In the genomic region with DNA sequence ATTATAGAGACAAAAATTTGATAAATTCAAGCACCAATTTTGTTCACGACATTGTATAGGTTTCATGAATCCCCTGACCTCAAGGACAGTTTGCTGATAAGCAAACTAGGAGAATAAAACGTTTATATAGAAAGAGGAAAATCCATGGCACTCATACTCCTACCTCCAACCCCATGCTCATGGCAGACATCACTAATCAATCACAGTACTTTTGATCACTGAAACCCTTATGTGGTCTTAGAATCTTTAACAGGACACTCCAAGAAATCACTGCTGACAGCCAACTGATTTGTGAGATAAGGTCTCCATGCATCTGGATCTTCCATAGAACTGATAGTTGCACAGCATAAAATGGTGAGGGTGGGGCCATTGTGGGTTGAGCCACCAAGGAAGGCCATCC, we compare ENCODE assay signal across 20 cellular contexts. TPM values are rescaled to one million over a fixed set of nuclear protein-coding genes. Genes with fewer than 3 reads are reported as not detected.
DNase-seq lines count a peak whose midpoint lies in the region; ATAC-seq, FAIRE-seq and TF ChIP-seq lines count a peak whose summit lies in the region.
"Had no signal": no experiment of that assay in that cellular context is flagged by ENCODE, and none has a peak within 500 bp of the region (broad histone marks: within the 10 kb centered on the region; RNA-seq: fewer than 3 reads in every experiment).

No MANE protein-coding gene starts in this region.

- no peaks in the 10 kb centered on the region for H3K27me3 Mint-ChIP-seq in activated T-helper 1 cell treated with anti-CD3 and anti-CD28 coated beads, Interleukin-12 subunit alpha, Interleukin-12 subunit beta, Interleukin-2, Interleukin-4 antibody, amounts not matched to agents 30 ng/mL and 10 ng/mL and 1 ng/mL, durations not matched to agents 14 hours and 24 hours and 36 hours (ENCODE audit: insufficient read depth)

- no peak overlapping the region for H3K23ac ChIP-seq in mesenchymal stem cell (ENCODE audit: low read length in 2 of 2)

- H4K8ac ChIP-seq in mesenchymal stem cell (ENCODE audit: low read length), result no peak overlapping the region

- POLR2A ChIA-PET in HEK293 (lab: Yijun Ruan, JAX), result no interaction called here

- H3K27me3 ChIP-seq in BLaER1, result peaks cover 13% of the 10 kb centered on the region; the same call in 1 of the 2 replicates
- H3K27me3 ChIP-seq in mesenchymal stem cell (ENCODE audit: control insufficient read depth in 1 of 2, insufficient read depth in 1 of 2, low read length in 2 of 2), result peaks cover 7 to 50% of the 10 kb centered on the region in 2 experiments
- H3K27me3 ChIP-seq: pancreas, right lobe of liver, SJCRH30 had no signal

- peak overlapping the region; percentile 45 to 85 for H2BK12ac ChIP-seq in mesenchymal stem cell (ENCODE audit: low read length in 2 of 2)

- no peak for TF ChIP-seq POLR2A in GM12891 (IDR thresholded peaks at IDR 0.05; ENCODE audit: low read depth, low read length)

- intact Hi-C loops in activated T-helper 1 cell treated with anti-CD3 and anti-CD28 coated beads, Interleukin-12 subunit alpha, Interleukin-12 subunit beta, Interleukin-2, Interleukin-4 antibody, amounts not matched to agents 30 ng/mL and 10 ng/mL and 1 ng/mL, durations not matched to agents 14 hours and 24 hours and 36 hours (cut with micrococcal nuclease), result loop anchor here (1.0 to 10.0 kb wide), 7 partner anchors 15 to 291 kb away; no protein-coding TSS in a partner anchor

- WGBS in mesenchymal stem cell, result 86% methylated on average over 2 of the region's 2 CpGs

- H3K9me3 ChIP-seq in BLaER1 (no peaks in the 10 kb centered on the region), HEK293 (ENCODE audit: control insufficient read depth, insufficient read depth, low read depth, low read length) (no peaks in the 10 kb centered on the region), mesenchymal stem cell (ENCODE audit: control insufficient read depth, low read length) (no peaks in the 10 kb centered on the region)
- H3K9me3 ChIP-seq: left ventricle myocardium inferior, pancreas, right lobe of liver, SJCRH30 had no signal

- peak overlapping the region; percentile 88 for H3K27ac Mint-ChIP-seq in activated T-helper 1 cell treated with anti-CD3 and anti-CD28 coated beads, Interleukin-12 subunit alpha, Interleukin-12 subunit beta, Interleukin-2, Interleukin-4 antibody, amounts not matched to agents 30 ng/mL and 10 ng/mL and 1 ng/mL, durations not matched to agents 14 hours and 24 hours and 36 hours
- H3K27ac Mint-ChIP-seq: endodermal cell had no signal

- no peak overlapping the region for H4K91ac ChIP-seq in mesenchymal stem cell (ENCODE audit: low read length)

- peak overlapping the region in 1 of 2 experiments; percentile 59 for H3K4ac ChIP-seq in mesenchymal stem cell (ENCODE audit: low read depth in 1 of 2, low read length in 2 of 2)

- no peak overlapping the region for H2BK15ac ChIP-seq in mesenchymal stem cell (ENCODE audit: low read depth, poor library complexity, severe bottlenecking)

- ATAC-seq in GM19328 (IDR thresholded peaks at IDR 0.05; ENCODE audit: unreplicated experiment), result no peak
- ATAC-seq in GM18861 (IDR thresholded peaks at IDR 0.05; ENCODE audit: unreplicated experiment), result no peak
- ATAC-seq in HG03139 (IDR thresholded peaks at IDR 0.05; ENCODE audit: unreplicated experiment), result no peak

- no peak overlapping the region for H3K18ac ChIP-seq in mesenchymal stem cell (ENCODE audit: low read depth in 1 of 2, low read length in 2 of 2)

- FAIRE-seq in GM12891 (lab: Jason Lieb, UNC), result no peak
- FAIRE-seq: pancreas had no signal

- H3K36me3 ChIP-seq in BLaER1 (no peaks in the 10 kb centered on the region), HEK293 (ENCODE audit: control insufficient read depth in 2 of 2, insufficient read depth in 1 of 2, low read length in 2 of 2) (no peaks in the 10 kb centered on the region), mesenchymal stem cell (ENCODE audit: control insufficient read depth in 1 of 2, insufficient read depth in 2 of 2, low read depth in 1 of 2, low read length in 2 of 2) (no peaks in the 10 kb centered on the region)
- H3K36me3 ChIP-seq: left ventricle myocardium inferior, pancreas, right lobe of liver, SJCRH30 had no signal

- H3K9ac ChIP-seq in BLaER1 (no peak overlapping the region), mesenchymal stem cell (ENCODE audit: low read length) (no peak overlapping the region)

- H3K4me3 Mint-ChIP-seq in activated T-helper 1 cell treated with anti-CD3 and anti-CD28 coated beads, Interleukin-12 subunit alpha, Interleukin-12 subunit beta, Interleukin-2, Interleukin-4 antibody, amounts not matched to agents 30 ng/mL and 10 ng/mL and 1 ng/mL, durations not matched to agents 14 hours and 24 hours and 36 hours, result no peak overlapping the region
- H3K4me3 Mint-ChIP-seq: endodermal cell had no signal

- no peak for DNase-seq in activated T-helper 1 cell treated with anti-CD3 and anti-CD28 coated beads, Interleukin-12 subunit alpha, Interleukin-12 subunit beta, Interleukin-2, Interleukin-4 antibody, amounts not matched to agents 30 ng/mL and 10 ng/mL and 1 ng/mL, durations not matched to agents 14 hours and 24 hours and 36 hours (ENCODE audit: low spot score)
- DNase-seq in mesenchymal stem cell, result no peak
- DNase-seq in GM12891 (ENCODE audit: insufficient read length, low spot score), result no peak
- DNase-seq: activated CD4-positive, CD25-positive, alpha-beta regulatory T cell treated with anti-CD3 and anti-CD28 coated beads, Interleukin-2, amount 50 U/mL, for 72 hours; endodermal cell; glutamatergic neuron; NCI-H146; pancreas; PC-9; right lobe of liver; SJCRH30 had no signal

- H3K4me2 ChIP-seq in BLaER1 (peak overlapping the region; percentile 92), mesenchymal stem cell (ENCODE audit: low read length, poor library complexity, severe bottlenecking) (no peak overlapping the region)
- H3K4me2 ChIP-seq: PC-9 had no signal

- peaks cover 8% of the 10 kb centered on the region for H3K36me3 Mint-ChIP-seq in activated T-helper 1 cell treated with anti-CD3 and anti-CD28 coated beads, Interleukin-12 subunit alpha, Interleukin-12 subunit beta, Interleukin-2, Interleukin-4 antibody, amounts not matched to agents 30 ng/mL and 10 ng/mL and 1 ng/mL, durations not matched to agents 14 hours and 24 hours and 36 hours (ENCODE audit: low read depth)

- no peak overlapping the region for H3K14ac ChIP-seq in mesenchymal stem cell (ENCODE audit: low read length in 2 of 2)

- H2BK5ac ChIP-seq in mesenchymal stem cell (ENCODE audit: low read depth, low read length, poor library complexity, severe bottlenecking), result no peak overlapping the region

- no peaks in the 10 kb centered on the region for H3K9me3 Mint-ChIP-seq in activated T-helper 1 cell treated with anti-CD3 and anti-CD28 coated beads, Interleukin-12 subunit alpha, Interleukin-12 subunit beta, Interleukin-2, Interleukin-4 antibody, amounts not matched to agents 30 ng/mL and 10 ng/mL and 1 ng/mL, durations not matched to agents 14 hours and 24 hours and 36 hours
- H3K9me3 Mint-ChIP-seq: endodermal cell had no signal

- H2BK120ac ChIP-seq in mesenchymal stem cell (ENCODE audit: low read depth, low read length), result no peak overlapping the region

- H3K4me1 ChIP-seq in BLaER1 (peaks cover 93% of the 10 kb centered on the region), HEK293 (ENCODE audit: control insufficient read depth, insufficient read depth, low read length) (no peaks in the 10 kb centered on the region; the same call in 1 of the 2 replicates), mesenchymal stem cell (ENCODE audit: control insufficient read depth, insufficient read depth, low read depth, low read length) (peaks cover 28% of the 10 kb centered on the region)

- CTCF ChIA-PET in HEK293 (lab: Yijun Ruan, JAX), result interaction anchor here (0.7 to 4.7 kb wide), 12 partner anchors 7 to 124 kb away, joined by 3 to 84 read pairs (median 20); partner anchors contain the start of genes GRIN2C, NAT9 and RAB37

- peaks cover 2% of the 10 kb centered on the region for H4K20me1 ChIP-seq in BLaER1

- H2AFZ ChIP-seq in mesenchymal stem cell (ENCODE audit: low read depth, low read length), result no peak overlapping the region
- H2AFZ ChIP-seq: PC-9 had no signal

- TF ChIP-seq CTCF in HEK293 (tag by site-specific recombination; IDR thresholded peaks at IDR 0.05), result no peak

- no peak overlapping the region for H2AK5ac ChIP-seq in mesenchymal stem cell (ENCODE audit: low read length, severe bottlenecking)

- peaks cover 78% of the 10 kb centered on the region for H3K4me1 Mint-ChIP-seq in activated T-helper 1 cell treated with anti-CD3 and anti-CD28 coated beads, Interleukin-12 subunit alpha, Interleukin-12 subunit beta, Interleukin-2, Interleukin-4 antibody, amounts not matched to agents 30 ng/mL and 10 ng/mL and 1 ng/mL, durations not matched to agents 14 hours and 24 hours and 36 hours (ENCODE audit: low read depth)

- peaks cover 2% of the 10 kb centered on the region for H3K79me1 ChIP-seq in mesenchymal stem cell (replicated peaks; ENCODE audit: low read length, poor library complexity, severe bottlenecking)

- H3K27ac ChIP-seq in BLaER1, result no peak overlapping the region
- H3K27ac ChIP-seq in HEK293 (ENCODE audit: extremely low read depth, low read depth, low read length), result no peak overlapping the region
- H3K27ac ChIP-seq in mesenchymal stem cell (ENCODE audit: low read length, poor library complexity, severe bottlenecking), result no peak overlapping the region
- H3K27ac ChIP-seq: PC-9, right lobe of liver, SJCRH30 had no signal

- no peak overlapping the region for H3K4me3 ChIP-seq in BLaER1
- no peak overlapping the region for H3K4me3 ChIP-seq in HEK293 (ENCODE audit: low read depth, low read length)
- no peak overlapping the region for H3K4me3 ChIP-seq in mesenchymal stem cell (ENCODE audit: insufficient read depth in 1 of 2, low read depth in 1 of 2, low read length in 2 of 2)
- H3K4me3 ChIP-seq: left ventricle myocardium inferior, pancreas, PC-9, right lobe of liver, SJCRH30 had no signal

RNA-seq across cellular contexts. Expression of gene NHERF1, which starts 4.7 kb away (rescaled TPM):
- 142 and 153 TPM in 2 replicates for total RNA-seq in activated T-helper 1 cell treated with anti-CD3 and anti-CD28 coated beads, Interleukin-12 subunit alpha, Interleukin-12 subunit beta, Interleukin-2, Interleukin-4 antibody, amounts not matched to agents 30 ng/mL and 10 ng/mL and 1 ng/mL, durations not matched to agents 14 hours and 24 hours and 36 hours
- polyA plus RNA-seq in mesenchymal stem cell (2013, experiment 1 of 2), result 126 TPM
- polyA plus RNA-seq in mesenchymal stem cell (2013, experiment 2 of 2), result 126 TPM
- 19.1 TPM for polyA plus RNA-seq in GM12891 (2012; ENCODE audit: low read depth, missing spikeins)

RNA-seq across cellular contexts. Expression of gene RAB37, which starts 6.7 kb away (rescaled TPM):
- 6.0 and 6.1 TPM in 2 replicates for total RNA-seq in activated T-helper 1 cell treated with anti-CD3 and anti-CD28 coated beads, Interleukin-12 subunit alpha, Interleukin-12 subunit beta, Interleukin-2, Interleukin-4 antibody, amounts not matched to agents 30 ng/mL and 10 ng/mL and 1 ng/mL, durations not matched to agents 14 hours and 24 hours and 36 hours
- 2.4 TPM for polyA plus RNA-seq in mesenchymal stem cell (2013, experiment 1 of 2)
- 1.9 TPM for polyA plus RNA-seq in mesenchymal stem cell (2013, experiment 2 of 2)
- 8.5 TPM for polyA plus RNA-seq in GM12891 (2012; ENCODE audit: low read depth, missing spikeins)
- total RNA-seq: Daoy, PC-9 had no signal

RNA-seq across cellular contexts. Expression of gene CD300LF, which starts 31.0 kb away (rescaled TPM):
- total RNA-seq in activated T-helper 1 cell treated with anti-CD3 and anti-CD28 coated beads, Interleukin-12 subunit alpha, Interleukin-12 subunit beta, Interleukin-2, Interleukin-4 antibody, amounts not matched to agents 30 ng/mL and 10 ng/mL and 1 ng/mL, durations not matched to agents 14 hours and 24 hours and 36 hours, result not detected in 2 replicates
- polyA plus RNA-seq in mesenchymal stem cell (2013, experiment 1 of 2), result not detected
- not detected for polyA plus RNA-seq in mesenchymal stem cell (2013, experiment 2 of 2)
- polyA plus RNA-seq in GM12891 (2012; ENCODE audit: low read depth, missing spikeins), result not detected
- total RNA-seq: Daoy, endodermal cell, HT1080, PC-9, SJCRH30 had no signal
- polyA plus RNA-seq: AG04450 had no signal

RNA-seq across cellular contexts. Expression of gene NAT9, which starts 32.4 kb away (rescaled TPM):
- total RNA-seq in activated T-helper 1 cell treated with anti-CD3 and anti-CD28 coated beads, Interleukin-12 subunit alpha, Interleukin-12 subunit beta, Interleukin-2, Interleukin-4 antibody, amounts not matched to agents 30 ng/mL and 10 ng/mL and 1 ng/mL, durations not matched to agents 14 hours and 24 hours and 36 hours, result 69.0 and 70.8 TPM in 2 replicates
- polyA plus RNA-seq in mesenchymal stem cell (2013, experiment 1 of 2), result 29.5 TPM
- polyA plus RNA-seq in mesenchymal stem cell (2013, experiment 2 of 2), result 30.4 TPM
- 32.7 TPM for polyA plus RNA-seq in GM12891 (2012; ENCODE audit: low read depth, missing spikeins)
